ENCODE assay signal across 8 cellular contexts in genomic region chr17:44775136-44775837, GRCh38. TPM values are rescaled to one million over a fixed set of nuclear protein-coding genes. Genes with fewer than 3 reads are reported as not detected.
A peak's percentile ranks its signal among the peaks of the same experiment; 100 is the strongest.
DNase-seq lines count a peak whose midpoint lies in the region; ATAC-seq and TF ChIP-seq lines count a peak whose summit lies in the region.

No MANE protein-coding gene starts in this region.

- H3K4me3 ChIP-seq in AG10803 (ENCODE audit: low read length): peak overlapping the region; percentile 74
- H3K4me3 ChIP-seq in choroid plexus epithelial cell (ENCODE audit: low read depth, low read length): peak overlapping the region; percentile 72
- peak overlapping the region; percentile 53 to 60 for H3K4me3 ChIP-seq in left lung

- TF ChIP-seq CTCF in AG10803 (conservative IDR thresholded peaks at IDR 0.05; ENCODE audit: low read length) (no peak), choroid plexus epithelial cell (conservative IDR thresholded peaks at IDR 0.05; ENCODE audit: low read depth, low read length) (no peak), left lung (IDR thresholded peaks at IDR 0.05) (peak in 1 of 2 donors; percentile 30)

- peak overlapping the region in 1 of 2 donors; percentile 16 for H3K27ac ChIP-seq in left lung

- ATAC-seq in GM19023 (IDR thresholded peaks at IDR 0.05; ENCODE audit: unreplicated experiment) (peak; percentile 80), HG03196 (IDR thresholded peaks at IDR 0.05; ENCODE audit: unreplicated experiment) (peak; percentile 73), left lung (peak; percentile 96)

- H3K27me3 ChIP-seq in left lung: peaks cover 0 to 71% of the 10 kb centered on the region in 2 donors

- no peaks in the 10 kb centered on the region for H3K36me3 ChIP-seq in left lung

- intact Hi-C loops in left lung (cut with DNase I): loop anchor here (5.0 to 10.0 kb wide), 3 partner anchors 90 to 240 kb away; no protein-coding TSS in a partner anchor

- peak; percentile 95 for DNase-seq in AG10803 (ENCODE audit: low read depth)
- peak; percentile 95 for DNase-seq in NCI-H345 treated with DMSO at 0.1 percent for 48 hours (lab: John Stamatoyannopoulos, UW; ENCODE audit: unreplicated experiment)
- DNase-seq in activated CD4-positive, alpha-beta T cell treated with anti-CD3 and anti-CD28 coated beads for 24 hours (ENCODE audit: low read depth in 2 of 2): peak; percentile 98
- peak; percentile 99 for DNase-seq in choroid plexus epithelial cell (ENCODE audit: low read depth)
- DNase-seq in left lung: peak; percentile 98 to 99
- peak; percentile 98 to 99 for DNase-seq in stimulated activated CD4-positive, alpha-beta T cell treated with anti-CD3 and anti-CD28 coated beads, Interleukin-2, amount 100 ng/mL, for 24 hours

- H3K4me1 ChIP-seq in left lung: peaks cover 8 to 30% of the 10 kb centered on the region in 2 donors

- no peaks in the 10 kb centered on the region for H3K9me3 ChIP-seq in left lung

RNA-seq across cellular contexts. Expression of gene ADAM11, which starts 16.5 kb away (rescaled TPM):
- under 1 TPM; 0.13 to 0.64 TPM for total RNA-seq in left lung

RNA-seq across cellular contexts. Expression of gene GJC1, which starts 54.8 kb away (rescaled TPM):
- total RNA-seq in left lung: 10 to 100 TPM; 17.3 to 18.8 TPM
